In genomic region chr11:65502274-65502851, GRCh38 we compare ENCODE assay signal across 9 cellular contexts. TPM values are rescaled to one million over a fixed set of nuclear protein-coding genes. Genes with fewer than 3 reads are reported as not detected.
DNase-seq lines count a peak whose midpoint lies in the region; ATAC-seq and TF ChIP-seq lines count a peak whose summit lies in the region.
"Had no signal": no experiment of that assay in that cellular context is flagged by ENCODE, and none has a peak within 500 bp of the region (broad histone marks: within the 10 kb centered on the region; RNA-seq: fewer than 3 reads in every experiment).

No MANE protein-coding gene starts in this region.

- H3K27ac ChIP-seq in HCT116 (ENCODE audit: low read depth, low read length) (peak overlapping the region; percentile 98; the same call in 1 of the 2 replicates), SK-N-MC (peak overlapping the region; percentile 99), right cardiac atrium (ENCODE audit: low read length) (no peak overlapping the region), stomach smooth muscle (ENCODE audit: low read length) (peak overlapping the region; percentile 100)

- peak; percentile 14 for TF ChIP-seq POLR2A in HCT116 (IDR thresholded peaks at IDR 0.05; ENCODE audit: borderline replicate concordance, extremely low read depth, insufficient read depth, insufficient read length)

- POLR2A ChIA-PET in HCT116 (lab: Charles Lee): interaction anchor here (0.6 to 26.7 kb wide), 9 partner anchors 8 to 484 kb away, joined by 3 to 1499 read pairs (median 5); partner anchors contain the start of genes NEAT1 and PCNX3

- CTCF ChIA-PET in HCT116 (lab: Charles Lee): interaction anchor here (0.9 to 1.3 kb wide), 3 partner anchors 10 to 227 kb away, joined by 3 read pairs; no protein-coding TSS in a partner anchor

- no peak for TF ChIP-seq CTCF in HCT116 (IDR thresholded peaks at IDR 0.05 in 2 of 3, conservative IDR thresholded peaks at IDR 0.05 in 1 of 3; ENCODE audit: borderline replicate concordance in 1 of 3, insufficient read depth in 1 of 3, low read depth in 2 of 3, low read length in 2 of 3)

- H3K36me3 ChIP-seq in HCT116 (ENCODE audit: control insufficient read depth in 1 of 2, insufficient read depth in 2 of 2, low read length in 2 of 2): peaks cover 50 to 64% of the 10 kb centered on the region in 2 experiments
- peaks cover 75% of the 10 kb centered on the region for H3K36me3 ChIP-seq in SK-N-MC (ENCODE audit: insufficient read depth, low read length)
- peaks cover 49 to 63% of the 10 kb centered on the region in 2 donors for H3K36me3 ChIP-seq in stomach smooth muscle (ENCODE audit: control insufficient read depth in 2 of 2, insufficient read depth in 2 of 2, low read length in 2 of 2)

- no peaks in the 10 kb centered on the region for H3K9me2 ChIP-seq in HCT116 (ENCODE audit: insufficient read depth)

- intact Hi-C loops in HCT116 (cut with micrococcal nuclease): no loop called here
- intact Hi-C loops in right cardiac atrium (cut with DNase I): loop anchor here in 1 of 4 donors (5.0 kb wide), 1 partner anchor 75 kb away; no protein-coding TSS in a partner anchor

- peak overlapping the region; percentile 93 for H3K9ac ChIP-seq in HCT116 (ENCODE audit: low read length)
- peak overlapping the region; percentile 99 for H3K9ac ChIP-seq in SK-N-MC (ENCODE audit: insufficient read length)
- peak overlapping the region; percentile 98 to 99 for H3K9ac ChIP-seq in stomach smooth muscle (ENCODE audit: low read length in 2 of 2)

- H3K4me1 ChIP-seq in HCT116 (ENCODE audit: control insufficient read depth in 1 of 2, insufficient read depth in 2 of 2, low read length in 2 of 2) (peaks cover 43 to 88% of the 10 kb centered on the region in 2 experiments), right cardiac atrium (ENCODE audit: control insufficient read depth, insufficient read depth, low read length) (no peaks in the 10 kb centered on the region), stomach smooth muscle (ENCODE audit: control insufficient read depth, insufficient read depth, low read length) (peaks cover 33% of the 10 kb centered on the region)

- H3K4me2 ChIP-seq in HCT116 (ENCODE audit: low read length): peak overlapping the region; percentile 85

- BruUV-seq in HCT116 (replicated peaks; lab: Mats Ljungman, UMichigan): no TSS peak

- H4K20me1 ChIP-seq in HCT116 (ENCODE audit: insufficient read depth): peaks cover 70% of the 10 kb centered on the region

- ATAC-seq in HCT116 (no peak), right cardiac atrium (no peak), HG03139 (IDR thresholded peaks at IDR 0.05; ENCODE audit: unreplicated experiment) (no peak), HG03520 (IDR thresholded peaks at IDR 0.05; ENCODE audit: unreplicated experiment) (no peak)

- no peak overlapping the region for H2AFZ ChIP-seq in HCT116 (ENCODE audit: low read depth, low read length, poor library complexity, severe bottlenecking)

- no peak for TF ChIP-seq RAD21 in HCT116 (IDR thresholded peaks at IDR 0.05; ENCODE audit: low read depth)

- H3K79me2 ChIP-seq in HCT116 (ENCODE audit: insufficient read depth, low read length): peaks cover 90% of the 10 kb centered on the region

- H3K9me3 ChIP-seq in HCT116 (ENCODE audit: control insufficient read depth in 1 of 2, insufficient read depth in 1 of 2, low read depth in 1 of 2, low read length in 2 of 2) (no peaks in the 10 kb centered on the region), SK-N-MC (ENCODE audit: low read depth, low read length) (no peaks in the 10 kb centered on the region), right cardiac atrium (ENCODE audit: control insufficient read depth, low read length) (no peaks in the 10 kb centered on the region), stomach smooth muscle (ENCODE audit: control insufficient read depth in 2 of 2, low read length in 2 of 2) (no peaks in the 10 kb centered on the region)

- RAD21 ChIA-PET in HCT116 (lab: Charles Lee; ENCODE audit: low non-redundant PET in 1 of 2, low total read pairs in 2 of 2, uncharacterized antibody in 2 of 2, unreplicated experiment in 2 of 2): no interaction called here

- peak overlapping the region; percentile 57 to 79 for H3K4me3 ChIP-seq in HCT116 (replicated peaks in 1 of 2; ENCODE audit: low read depth in 1 of 2, low read length in 2 of 2)
- H3K4me3 ChIP-seq in SK-N-MC: peak overlapping the region; percentile 89
- H3K4me3 ChIP-seq in right cardiac atrium (ENCODE audit: low read length): peak overlapping the region; percentile 95
- peak overlapping the region; percentile 91 to 97 for H3K4me3 ChIP-seq in stomach smooth muscle (ENCODE audit: low read length in 2 of 2)

- no peak for DNase-seq in HCT116 (ENCODE audit: low read depth, low spot score)
- no peak for DNase-seq in SK-N-MC (ENCODE audit: low read depth, low spot score)
- no peak for DNase-seq in right cardiac atrium
- DNase-seq in SW 1271 (lab: John Stamatoyannopoulos, UW): no peak
- DNase-seq in stimulated activated CD4-positive, alpha-beta T cell treated with anti-CD3 and anti-CD28 coated beads, Interleukin-4, amount 100 ng/mL, for 1 hour: no peak
- DNase-seq: activated naive CD4-positive, alpha-beta T cell treated with anti-CD3 and anti-CD28 coated beads, Interleukin-2, amount 50 U/mL, for 16 hours had no signal

- H3K27me3 ChIP-seq in HCT116 (ENCODE audit: insufficient read depth, low read length) (no peaks in the 10 kb centered on the region), right cardiac atrium (ENCODE audit: control insufficient read depth, insufficient read depth) (no peaks in the 10 kb centered on the region), stomach smooth muscle (ENCODE audit: control insufficient read depth in 1 of 2, insufficient read depth in 2 of 2, low read length in 2 of 2) (no peaks in the 10 kb centered on the region)

TF ChIP-seq in HCT116, 20 proteins besides CTCF, POLR2A, EP300 and RAD21 (continues in another document):
- TF ChIP-seq MAX (IDR thresholded peaks at IDR 0.05): no peak
- TF ChIP-seq ELF1 (IDR thresholded peaks at IDR 0.05; ENCODE audit: borderline replicate concordance, low read depth): no peak
- no peak for TF ChIP-seq ZFX (IDR thresholded peaks at IDR 0.05)
- no peak for TF ChIP-seq ZNF274 (IDR thresholded peaks at IDR 0.05; ENCODE audit: low read depth, low read length)
- no peak for TF ChIP-seq SIN3A (IDR thresholded peaks at IDR 0.05; ENCODE audit: low read depth)
- no peak for TF ChIP-seq CBX3 (IDR thresholded peaks at IDR 0.05; ENCODE audit: low read depth)
- TF ChIP-seq ZBTB33 (IDR thresholded peaks at IDR 0.05; ENCODE audit: extremely low read depth, insufficient replicate concordance, low read length): no peak
- TF ChIP-seq TCF7L2 (IDR thresholded peaks at IDR 0.05; ENCODE audit: borderline replicate concordance, extremely low read depth, insufficient read depth, insufficient read length): no peak
- no peak for TF ChIP-seq FOSL1 (IDR thresholded peaks at IDR 0.05; ENCODE audit: low read depth)
- no peak for TF ChIP-seq REST (IDR thresholded peaks at IDR 0.05; ENCODE audit: low read depth)

RNA-seq across cellular contexts. Expression of gene MALAT1, which starts 3.5 kb away (rescaled TPM):
- 6,000 TPM for total RNA-seq in HCT116 (2021; ENCODE audit: unreplicated experiment)
- 380 and 423 TPM in 2 replicates for polyA plus RNA-seq in HCT116 (2012)
- 1,000 to 10,000 TPM; 3,773 to 5,353 (median 5,000) TPM for total RNA-seq in right cardiac atrium
- polyA plus RNA-seq in right cardiac atrium: 1,948 TPM

RNA-seq across cellular contexts. Expression of gene SCYL1, which starts 22.5 kb away (rescaled TPM):
- total RNA-seq in HCT116 (2021; ENCODE audit: unreplicated experiment) (104 TPM), right cardiac atrium (10 to 100 TPM; 59.9 to 65.2 (median 62.8) TPM)
- 82.4 and 84.4 TPM in 2 replicates for polyA plus RNA-seq in HCT116 (2012)
- polyA plus RNA-seq in right cardiac atrium: 56.6 TPM

RNA-seq across cellular contexts. Expression of gene LTBP3, which starts 55.8 kb away (rescaled TPM):
- total RNA-seq in HCT116 (2021; ENCODE audit: unreplicated experiment) (248 TPM), right cardiac atrium (100 to 1,000 TPM; 128 to 161 (median 140) TPM)
- polyA plus RNA-seq in HCT116 (2012): 238 and 328 TPM in 2 replicates
- 60.2 TPM for polyA plus RNA-seq in right cardiac atrium
